27 cellular contexts compared by ENCODE assay signal in the genomic region with DNA sequence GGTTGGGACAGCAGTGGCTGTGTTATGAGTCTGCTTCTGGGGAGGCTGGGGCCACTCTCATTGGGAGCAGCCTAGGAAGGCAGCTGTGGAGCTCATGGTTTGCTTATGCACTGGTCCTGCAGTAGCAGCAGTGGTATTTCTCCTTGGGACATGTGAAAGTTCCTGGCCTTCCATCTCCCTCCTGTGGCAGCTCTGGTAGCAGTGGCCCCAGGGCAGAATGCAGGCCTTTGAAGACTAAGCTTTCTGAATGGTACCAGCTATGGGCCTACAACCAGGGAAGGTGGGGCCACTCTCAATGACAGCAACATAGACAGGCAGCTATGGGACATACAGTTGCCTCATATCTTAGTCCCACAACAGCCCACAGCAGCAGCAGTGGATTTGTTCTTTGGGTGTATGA.
"Had no signal": no experiment of that assay in that cellular context is flagged by ENCODE, and none has a peak within 500 bp of the region (broad histone marks: within the 10 kb centered on the region; RNA-seq: fewer than 3 reads in every experiment).

No MANE protein-coding gene starts in this region.

- H3K4me3 ChIP-seq: MG63, SK-N-MC had no signal

- FAIRE-seq: TTC549 had no signal

- H3K27me3 ChIP-seq: MG63 had no signal

- DNase-seq: activated CD4-positive, alpha-beta memory T cell treated with anti-CD3 and anti-CD28 coated beads, Interleukin-2, amount 10 ng/mL, durations not matched to agents 7 days and 5 days; activated CD4-positive, alpha-beta T cell treated with anti-CD3 and anti-CD28 coated beads, Interleukin-2, amount 50 U/mL, for 1 hour; activated CD4-positive, CD25-positive, alpha-beta regulatory T cell; activated gamma-delta T cell treated with Interleukin-2 at 50 U/mL for 16 hours; activated naive CD4-positive, alpha-beta T cell treated with anti-CD3 and anti-CD28 coated beads, Interleukin-2, amount 10 ng/mL, durations not matched to agents 7 days and 5 days; activated naive CD8-positive, alpha-beta T cell treated with anti-CD3 and anti-CD28 coated beads for 36 hours; activated T-cell treated with anti-CD3 and anti-CD28 coated beads for 4 hours; activated T-cell treated with anti-CD3 and anti-CD28 coated beads, Interleukin-2, amount 50 U/mL, for 72 hours; anterior cingulate cortex; cerebellar nuclear complex; MG63; MV-4-11; NCI-H1105; NCI-H1436; NCI-H187 treated with DMSO at 0.1 percent for 48 hours; NCI-H2081 treated with DMSO at 0.1 percent for 48 hours; NCI-H2227 treated with DMSO at 0.1 percent for 48 hours; NCI-H446 treated with DMSO at 0.1 percent for 48 hours; NCI-H524 treated with DMSO at 0.1 percent for 48 hours; NCI-H774; OCI-M1; RPMI8226; T-cell; T-helper 2 cell; T1000 had no signal

- H3K36me3 ChIP-seq: MG63 had no signal

- H3K27ac ChIP-seq: SK-N-MC had no signal
